ENCODE assay signal across 16 cellular contexts in the genomic region with DNA sequence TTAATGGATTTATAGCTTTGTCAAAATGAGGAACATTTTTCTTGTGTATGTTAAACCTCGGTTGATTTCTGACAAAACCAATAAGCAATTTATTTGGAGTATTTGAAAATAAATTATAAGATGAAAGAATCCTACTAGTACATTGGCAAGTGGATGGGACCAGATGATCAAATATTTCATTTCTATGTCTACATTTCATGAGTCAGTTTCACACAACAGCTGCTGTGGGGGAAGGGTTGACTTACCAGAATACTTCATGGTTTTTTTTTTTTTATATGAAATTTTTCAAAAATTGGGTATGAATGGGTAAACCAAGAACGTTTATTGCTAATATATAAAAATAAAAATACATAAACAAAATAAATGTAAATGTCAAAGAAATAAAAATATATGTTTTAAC. TPM values are rescaled to one million over a fixed set of nuclear protein-coding genes. Genes with fewer than 3 reads are reported as not detected.
A peak's percentile ranks its signal among the peaks of the same experiment; 100 is the strongest.
DNase-seq lines count a peak whose midpoint lies in the region; TF ChIP-seq lines count a peak whose summit lies in the region.
"Had no signal": no experiment of that assay in that cellular context is flagged by ENCODE, and none has a peak within 500 bp of the region (broad histone marks: within the 10 kb centered on the region; RNA-seq: fewer than 3 reads in every experiment).

No MANE protein-coding gene starts in this region.

- no peak overlapping the region for H3K27ac ChIP-seq in RWPE1

- POLR2A ChIA-PET in RWPE1 (lab: Yijun Ruan, JAX; ENCODE audit: low non-redundant PET) = no interaction called here
- POLR2A ChIA-PET in HEK293T (lab: Yijun Ruan, JAX) = no interaction called here

- no peaks in the 10 kb centered on the region for H3K36me3 Mint-ChIP-seq in activated naive CD4-positive, alpha-beta T cell treated with anti-CD3 and anti-CD28 coated beads for 36 hours (ENCODE audit: low read depth)
- H3K36me3 Mint-ChIP-seq: natural killer cell treated with Interleukin-12 subunit alpha and Interleukin-12 subunit beta and Interleukin-15 and Interleukin-18, amount 100 ng/mL, for 72 hours had no signal

- TF ChIP-seq CTCF in RWPE1 (conservative IDR thresholded peaks at IDR 0.05; ENCODE audit: low read depth) (no peak), GM13977 (IDR thresholded peaks at IDR 0.05; ENCODE audit: extremely low read depth, insufficient read depth, missing control alignments) (no peak)

- no peak overlapping the region for H3K27ac Mint-ChIP-seq in activated naive CD4-positive, alpha-beta T cell treated with anti-CD3 and anti-CD28 coated beads for 36 hours
- H3K27ac Mint-ChIP-seq: natural killer cell treated with Interleukin-12 subunit alpha and Interleukin-12 subunit beta and Interleukin-15 and Interleukin-18, amount 100 ng/mL, for 72 hours had no signal

- CTCF ChIA-PET in activated naive CD4-positive, alpha-beta T cell treated with anti-CD3 and anti-CD28 coated beads for 36 hours (lab: Charles Lee) = no interaction called here
- CTCF ChIA-PET in RWPE1 (lab: Yijun Ruan, JAX) = no interaction called here
- CTCF ChIA-PET in HEK293T (lab: Yijun Ruan, JAX) = no interaction called here

- intact Hi-C loops in activated naive CD4-positive, alpha-beta T cell treated with anti-CD3 and anti-CD28 coated beads for 36 hours (cut with micrococcal nuclease) = no loop called here

- H3K4me3 Mint-ChIP-seq in activated naive CD4-positive, alpha-beta T cell treated with anti-CD3 and anti-CD28 coated beads for 36 hours = no peak overlapping the region
- H3K4me3 Mint-ChIP-seq: natural killer cell treated with Interleukin-12 subunit alpha and Interleukin-12 subunit beta and Interleukin-15 and Interleukin-18, amount 100 ng/mL, for 72 hours had no signal

- in situ Hi-C loops in GM13977 (cut with MboI; ENCODE audit: low pct_unique_long_range_greater_than_20kb, low sequenced_read_pairs, unreplicated experiment) = no loop called here

- H3K4me1 Mint-ChIP-seq in activated naive CD4-positive, alpha-beta T cell treated with anti-CD3 and anti-CD28 coated beads for 36 hours (ENCODE audit: low read depth) = peaks cover 25% of the 10 kb centered on the region

- DNase-seq in activated naive CD4-positive, alpha-beta T cell treated with anti-CD3 and anti-CD28 coated beads for 36 hours = peak; percentile 45
- no peak for DNase-seq in activated naive CD4-positive, alpha-beta T cell treated with Interleukin-2 at 50 U/mL for 16 hours
- DNase-seq in RWPE1 (ENCODE audit: low spot score) = peak; percentile 9
- DNase-seq in fibroblast of gingiva (ENCODE audit: low read depth) = peak; percentile 15
- peak; percentile 65 for DNase-seq in superior temporal gyrus (ENCODE audit: extremely low spot score)
- no peak for DNase-seq in HEK293T (ENCODE audit: extremely low spot score)
- DNase-seq in GM13977 (ENCODE audit: low spot score) = no peak
- DNase-seq in 8988T = no peak
- DNase-seq: activated CD4-positive, alpha-beta T cell treated with anti-CD3 and anti-CD28 coated beads for 1 hour; AML-193; DND-41; effector CD4-positive, alpha-beta T cell; NCI-H2081 treated with DMSO at 0.1 percent for 48 hours; stimulated activated CD4-positive, alpha-beta T cell treated with anti-CD3 and anti-CD28 coated beads, Interleukin-2, amount 100 ng/mL, for 24 hours; upper lobe of left lung had no signal

- no peaks in the 10 kb centered on the region for H3K27me3 Mint-ChIP-seq in activated naive CD4-positive, alpha-beta T cell treated with anti-CD3 and anti-CD28 coated beads for 36 hours (ENCODE audit: low read depth)
- H3K27me3 Mint-ChIP-seq: natural killer cell treated with Interleukin-12 subunit alpha and Interleukin-12 subunit beta and Interleukin-15 and Interleukin-18, amount 100 ng/mL, for 72 hours had no signal

- H3K9me3 Mint-ChIP-seq in activated naive CD4-positive, alpha-beta T cell treated with anti-CD3 and anti-CD28 coated beads for 36 hours = no peaks in the 10 kb centered on the region
- H3K9me3 Mint-ChIP-seq: natural killer cell treated with Interleukin-12 subunit alpha and Interleukin-12 subunit beta and Interleukin-15 and Interleukin-18, amount 100 ng/mL, for 72 hours had no signal

TF ChIP-seq in HEK293T, 16 proteins besides CTCF, POLR2A, EP300 and RAD21:
- no peak for TF ChIP-seq SP1 (IDR thresholded peaks at IDR 0.05)
- TF ChIP-seq FOXK2 (IDR thresholded peaks at IDR 0.05) = no peak
- TF ChIP-seq NFRKB (IDR thresholded peaks at IDR 0.05) = no peak
- no peak for TF ChIP-seq SUZ12 (IDR thresholded peaks at IDR 0.05)
- TF ChIP-seq BHLHE40 (IDR thresholded peaks at IDR 0.05; ENCODE audit: borderline replicate concordance) = no peak
- no peak for TF ChIP-seq FOXM1 (IDR thresholded peaks at IDR 0.05; ENCODE audit: borderline replicate concordance)
- no peak for TF ChIP-seq ZNF384 (IDR thresholded peaks at IDR 0.05)
- TF ChIP-seq ELF4 (IDR thresholded peaks at IDR 0.05) = no peak
- no peak for TF ChIP-seq TARDBP (IDR thresholded peaks at IDR 0.05)
- TF ChIP-seq ARNT (IDR thresholded peaks at IDR 0.05) = no peak
- TF ChIP-seq HDGF (IDR thresholded peaks at IDR 0.05; ENCODE audit: borderline replicate concordance) = no peak
- no peak for TF ChIP-seq L3MBTL2 (conservative IDR thresholded peaks at IDR 0.05)
- no peak for TF ChIP-seq CTBP1 (IDR thresholded peaks at IDR 0.05; ENCODE audit: borderline replicate concordance)
- no peak for TF ChIP-seq FOXA1 (IDR thresholded peaks at IDR 0.05)
- TF ChIP-seq LEF1 (IDR thresholded peaks at IDR 0.05; ENCODE audit: borderline replicate concordance) = no peak
- TF ChIP-seq, protein P1, sequence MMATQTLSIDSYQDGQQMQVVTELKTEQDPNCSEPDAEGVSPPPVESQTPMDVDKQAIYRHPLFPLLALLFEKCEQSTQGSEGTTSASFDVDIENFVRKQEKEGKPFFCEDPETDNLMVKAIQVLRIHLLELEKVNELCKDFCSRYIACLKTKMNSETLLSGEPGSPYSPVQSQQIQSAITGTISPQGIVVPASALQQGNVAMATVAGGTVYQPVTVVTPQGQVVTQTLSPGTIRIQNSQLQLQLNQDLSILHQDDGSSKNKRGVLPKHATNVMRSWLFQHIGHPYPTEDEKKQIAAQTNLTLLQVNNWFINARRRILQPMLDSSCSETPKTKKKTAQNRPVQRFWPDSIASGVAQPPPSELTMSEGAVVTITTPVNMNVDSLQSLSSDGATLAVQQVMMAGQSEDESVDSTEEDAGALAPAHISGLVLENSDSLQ (IDR thresholded peaks at IDR 0.05) = no peak

RNA-seq across cellular contexts. Expression of a gene that starts 39.4 kb away (rescaled TPM):
- 10 to 100 TPM; 21.2 to 26.1 TPM for total RNA-seq in activated naive CD4-positive, alpha-beta T cell treated with anti-CD3 and anti-CD28 coated beads for 36 hours

Comparison
In these comparisons a context has a peak if more than half of its experiments do, and no peak if none do; other contexts are left out.
1. DNase-seq: peak in activated naive CD4-positive, alpha-beta T cell treated with anti-CD3 and anti-CD28 coated beads for 36 hours (single experiment), RWPE1 (single experiment), fibroblast of gingiva (single experiment) and superior temporal gyrus (single experiment); none in activated naive CD4-positive, alpha-beta T cell treated with Interleukin-2 at 50 U/mL for 16 hours (single experiment), HEK293T (single experiment), GM13977 (single experiment) and 8988T (single experiment).